In the genomic region with DNA sequence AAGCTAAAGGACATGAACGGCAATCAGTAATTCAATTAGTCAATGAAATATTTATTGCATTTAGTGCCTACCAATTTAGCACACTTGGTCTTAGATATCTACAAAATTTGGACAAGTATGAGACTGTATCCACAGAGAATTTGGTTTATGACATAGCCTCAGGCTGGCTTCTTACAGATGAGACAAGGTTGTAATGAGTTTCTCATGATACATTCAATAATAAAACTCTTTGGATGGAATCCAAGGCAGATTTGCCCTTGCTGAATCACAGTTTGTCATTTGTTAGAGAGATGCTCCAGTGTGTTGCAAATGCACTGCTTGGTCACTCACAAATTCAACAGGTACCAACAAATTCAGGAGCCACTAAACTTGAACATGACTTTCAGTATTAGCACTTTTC, we compare ENCODE assay signal across 24 cellular contexts.
DNase-seq lines count a peak whose midpoint lies in the region; ATAC-seq and TF ChIP-seq lines count a peak whose summit lies in the region.
"Had no signal": no experiment of that assay in that cellular context is flagged by ENCODE, and none has a peak within 500 bp of the region (broad histone marks: within the 10 kb centered on the region; RNA-seq: fewer than 3 reads in every experiment).

No MANE protein-coding gene starts in this region.

- POLR2A ChIA-PET in MCF 10A (lab: Yijun Ruan, JAX), result interaction anchor here (0.5 to 1.2 kb wide), 2 partner anchors 10 to 1340 kb away, joined by 3 to 9 read pairs; no protein-coding TSS in a partner anchor

- H3K4me3 ChIP-seq in breast epithelium (no peak overlapping the region), endodermal cell (ENCODE audit: low read length) (no peak overlapping the region)
- H3K4me3 ChIP-seq: left lung, skin epidermis, upper lobe of left lung had no signal

- H3K4me3 Mint-ChIP-seq in MCF 10A (ENCODE audit: unreplicated experiment) (no peak overlapping the region), endodermal cell (no peak overlapping the region)
- H3K4me3 Mint-ChIP-seq in effector memory CD8-positive, alpha-beta T cell, result no peak overlapping the region
- H3K4me3 Mint-ChIP-seq: activated naive CD4-positive, alpha-beta T cell treated with anti-CD3 and anti-CD28 coated beads, Interleukin-2, amount 50 U/mL, for 24 hours; activated T-helper 1 cell treated with anti-CD3 and anti-CD28 coated beads, Interleukin-12 subunit alpha, Interleukin-12 subunit beta, Interleukin-2, Interleukin-4 antibody, amounts not matched to agents 30 ng/mL and 10 ng/mL and 1 ng/mL, durations not matched to agents 14 hours and 24 hours and 36 hours; naive thymus-derived CD4-positive, alpha-beta T cell; WTC11 had no signal

- intact Hi-C loops in MCF 10A (cut with micrococcal nuclease) (no loop called here), breast epithelium (cut with DNase I; ENCODE audit: low total_unique reads) (loop anchor here (10.0 kb wide), 1 partner anchor 1492 kb away; no protein-coding TSS in a partner anchor)

- TF ChIP-seq CTCF in MCF 10A (IDR thresholded peaks at IDR 0.05; ENCODE audit: unreplicated experiment), result no peak
- TF ChIP-seq CTCF in breast epithelium (IDR thresholded peaks at IDR 0.05), result no peak
- TF ChIP-seq CTCF in endodermal cell (conservative IDR thresholded peaks at IDR 0.05), result no peak

- H3K27me3 ChIP-seq in breast epithelium (no peaks in the 10 kb centered on the region), endodermal cell (ENCODE audit: control insufficient read depth, insufficient read depth, low read length, poor library complexity, severe bottlenecking) (no peaks in the 10 kb centered on the region)
- H3K27me3 ChIP-seq: left lung, upper lobe of left lung had no signal

- ATAC-seq in HG02678 (IDR thresholded peaks at IDR 0.05; ENCODE audit: unreplicated experiment), result no peak
- ATAC-seq in effector memory CD8-positive, alpha-beta T cell (replicated peaks), result no peak
- ATAC-seq: HCT116; left lung; naive thymus-derived CD4-positive, alpha-beta T cell; WTC11 had no signal

- H3K4me1 ChIP-seq in breast epithelium, result no peaks in the 10 kb centered on the region
- no peaks in the 10 kb centered on the region for H3K4me1 ChIP-seq in endodermal cell (ENCODE audit: control insufficient read depth, insufficient read depth, low read length)
- H3K4me1 ChIP-seq: left lung, upper lobe of left lung had no signal

- H3K27ac ChIP-seq in breast epithelium (no peak overlapping the region), endodermal cell (ENCODE audit: low read depth, low read length) (no peak overlapping the region)
- H3K27ac ChIP-seq: left lung, RWPE1, skin epidermis, upper lobe of left lung had no signal

- DNase-seq in MCF 10A (ENCODE audit: unreplicated experiment) (peak; percentile 63), breast epithelium (ENCODE audit: low spot score in 2 of 2) (no peak), NCI-H226 (peak; percentile 24), epidermal melanocyte (ENCODE audit: insufficient read length, low spot score) (peak; percentile 25), nucleus accumbens (lab: John Stamatoyannopoulos, UW) (no peak), endodermal cell (no peak)
- DNase-seq in effector memory CD8-positive, alpha-beta T cell, result no peak
- DNase-seq: anterior cingulate cortex; caudate nucleus; DMS79 treated with DMSO at 0.1 percent for 48 hours; left lung; MM.1S; naive thymus-derived CD4-positive, alpha-beta T cell; NCI-H1417 treated with DMSO at 0.1 percent for 48 hours; NCI-H2107; NCI-H510A; upper lobe of left lung had no signal

- H3K27me3 Mint-ChIP-seq in MCF 10A (ENCODE audit: insufficient read depth, unreplicated experiment), result no peaks in the 10 kb centered on the region
- no peaks in the 10 kb centered on the region for H3K27me3 Mint-ChIP-seq in endodermal cell (ENCODE audit: insufficient read depth)
- no peaks in the 10 kb centered on the region for H3K27me3 Mint-ChIP-seq in effector memory CD8-positive, alpha-beta T cell
- H3K27me3 Mint-ChIP-seq: activated naive CD4-positive, alpha-beta T cell treated with anti-CD3 and anti-CD28 coated beads, Interleukin-2, amount 50 U/mL, for 24 hours; naive thymus-derived CD4-positive, alpha-beta T cell had no signal

- H3K9me3 Mint-ChIP-seq in MCF 10A (ENCODE audit: unreplicated experiment), result no peaks in the 10 kb centered on the region
- H3K9me3 Mint-ChIP-seq in endodermal cell, result no peaks in the 10 kb centered on the region
- H3K9me3 Mint-ChIP-seq in effector memory CD8-positive, alpha-beta T cell, result peaks cover 0 to 8% of the 10 kb centered on the region in 2 donors
- H3K9me3 Mint-ChIP-seq: activated naive CD4-positive, alpha-beta T cell treated with anti-CD3 and anti-CD28 coated beads, Interleukin-2, amount 50 U/mL, for 24 hours; WTC11 had no signal

- H3K36me3 ChIP-seq in breast epithelium, result no peaks in the 10 kb centered on the region
- H3K36me3 ChIP-seq in endodermal cell (ENCODE audit: control insufficient read depth, insufficient read depth, low read length), result no peaks in the 10 kb centered on the region
- H3K36me3 ChIP-seq: left lung, upper lobe of left lung had no signal

- H3K36me3 Mint-ChIP-seq in MCF 10A (ENCODE audit: insufficient read depth, unreplicated experiment) (no peaks in the 10 kb centered on the region), endodermal cell (ENCODE audit: low read depth) (no peaks in the 10 kb centered on the region)
- no peaks in the 10 kb centered on the region for H3K36me3 Mint-ChIP-seq in effector memory CD8-positive, alpha-beta T cell (ENCODE audit: insufficient read depth)
- H3K36me3 Mint-ChIP-seq: activated naive CD4-positive, alpha-beta T cell treated with anti-CD3 and anti-CD28 coated beads, Interleukin-2, amount 50 U/mL, for 24 hours; naive thymus-derived CD4-positive, alpha-beta T cell; WTC11 had no signal

- no TSS peak for BruUV-seq in MCF 10A (replicated peaks; lab: Mats Ljungman, UMichigan)

- no peak for TF ChIP-seq POLR2A in breast epithelium (IDR thresholded peaks at IDR 0.05)

- 100% methylated on average over 1 of the region's 1 CpG; no CpG with 5 or more reads in 1 of the 2 experiments for WGBS in endodermal cell (ENCODE audit: insufficient coverage in 1 of 2, insufficient read length in 1 of 2), 2 experiments

- CTCF ChIA-PET in MCF 10A (lab: Yijun Ruan, JAX), result interaction anchor here (0.8 kb wide), 1 partner anchor 182 kb away, joined by 3 read pairs; no protein-coding TSS in a partner anchor

- H3K9me3 ChIP-seq in breast epithelium (no peaks in the 10 kb centered on the region), endodermal cell (ENCODE audit: control insufficient read depth, low read length) (no peaks in the 10 kb centered on the region)
- H3K9me3 ChIP-seq: left lung, upper lobe of left lung had no signal

- no peak overlapping the region for H3K9ac ChIP-seq in endodermal cell (ENCODE audit: extremely low read depth, low read length, poor library complexity, severe bottlenecking)

- peaks cover 6% of the 10 kb centered on the region for H3K4me1 Mint-ChIP-seq in MCF 10A (ENCODE audit: insufficient read depth, unreplicated experiment)
- no peaks in the 10 kb centered on the region for H3K4me1 Mint-ChIP-seq in endodermal cell
- no peaks in the 10 kb centered on the region for H3K4me1 Mint-ChIP-seq in effector memory CD8-positive, alpha-beta T cell (ENCODE audit: low read depth in 2 of 2)
- H3K4me1 Mint-ChIP-seq: activated naive CD4-positive, alpha-beta T cell treated with anti-CD3 and anti-CD28 coated beads, Interleukin-2, amount 50 U/mL, for 24 hours; naive thymus-derived CD4-positive, alpha-beta T cell; WTC11 had no signal

- H3K27ac Mint-ChIP-seq in MCF 10A (ENCODE audit: low read depth, unreplicated experiment) (no peak overlapping the region), endodermal cell (no peak overlapping the region)
- H3K27ac Mint-ChIP-seq in effector memory CD8-positive, alpha-beta T cell, result no peak overlapping the region
- H3K27ac Mint-ChIP-seq: activated naive CD4-positive, alpha-beta T cell treated with anti-CD3 and anti-CD28 coated beads, Interleukin-2, amount 50 U/mL, for 24 hours; activated T-helper 1 cell treated with anti-CD3 and anti-CD28 coated beads, Interleukin-12 subunit alpha, Interleukin-12 subunit beta, Interleukin-2, Interleukin-4 antibody, amounts not matched to agents 30 ng/mL and 10 ng/mL and 1 ng/mL, durations not matched to agents 14 hours and 24 hours and 36 hours; naive thymus-derived CD4-positive, alpha-beta T cell; WTC11 had no signal

Comparison
In these comparisons a context has a peak if more than half of its experiments do, and no peak if none do; other contexts are left out.
1. DNase-seq: peak in MCF 10A (single experiment), NCI-H226 (single experiment) and epidermal melanocyte (single experiment); none in breast epithelium (0 of 2), nucleus accumbens (0 of 56), endodermal cell (single experiment) and effector memory CD8-positive, alpha-beta T cell (0 of 3).